ENCODE assay signal across 11 cellular contexts in the genomic region with DNA sequence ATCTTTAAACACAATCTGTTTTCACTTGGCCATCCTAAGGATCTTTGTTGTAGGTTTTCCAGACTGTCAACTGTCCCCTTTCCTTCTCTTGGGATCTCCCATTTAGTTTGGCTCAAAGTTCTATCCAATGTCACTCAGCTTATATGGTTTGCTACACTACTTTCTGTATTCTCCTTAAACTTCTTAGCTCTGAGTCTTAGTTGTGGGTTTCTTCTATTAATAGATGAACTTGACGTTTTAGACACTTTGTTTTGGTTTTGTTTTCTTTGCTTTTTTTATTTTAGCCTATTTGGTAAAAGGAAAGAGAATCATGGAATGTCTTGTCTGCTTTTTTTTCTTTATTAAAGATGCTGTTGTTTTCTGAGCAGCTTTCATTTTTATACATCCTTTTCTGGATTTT. TPM values are rescaled to one million over a fixed set of nuclear protein-coding genes. Genes with fewer than 3 reads are reported as not detected.
DNase-seq lines count a peak whose midpoint lies in the region; ATAC-seq and FAIRE-seq lines count a peak whose summit lies in the region.
"Had no signal": no experiment of that assay in that cellular context is flagged by ENCODE, and none has a peak within 500 bp of the region (broad histone marks: within the 10 kb centered on the region; RNA-seq: fewer than 3 reads in every experiment).

No MANE protein-coding gene starts in this region.

- peaks cover 20% of the 10 kb centered on the region for H3K36me3 Mint-ChIP-seq in activated naive CD4-positive, alpha-beta T cell treated with anti-CD3 and anti-CD28 coated beads, Interleukin-2, amount 10 ng/mL, durations not matched to agents 7 days and 5 days
- peaks cover 30% of the 10 kb centered on the region for H3K36me3 Mint-ChIP-seq in stimulated activated effector memory CD8-positive, alpha-beta T cell treated with anti-CD3 and anti-CD28 coated beads, Interleukin-12 subunit alpha, Interleukin-12 subunit beta, amount 100 ng/mL, for 72 hours

- CTCF ChIA-PET in activated naive CD4-positive, alpha-beta T cell treated with anti-CD3 and anti-CD28 coated beads, Interleukin-2, amount 10 ng/mL, durations not matched to agents 7 days and 5 days (lab: Charles Lee), result interaction anchor here (1.2 to 2.2 kb wide), 3 partner anchors 11 to 50 kb away, joined by 3 to 16 read pairs (median 3); a partner anchor contains a TSS

- no peaks in the 10 kb centered on the region for H3K9me3 Mint-ChIP-seq in activated naive CD4-positive, alpha-beta T cell treated with anti-CD3 and anti-CD28 coated beads, Interleukin-2, amount 10 ng/mL, durations not matched to agents 7 days and 5 days
- no peaks in the 10 kb centered on the region for H3K9me3 Mint-ChIP-seq in stimulated activated effector memory CD8-positive, alpha-beta T cell treated with anti-CD3 and anti-CD28 coated beads, Interleukin-12 subunit alpha, Interleukin-12 subunit beta, amount 100 ng/mL, for 72 hours

- H3K27me3 Mint-ChIP-seq in activated naive CD4-positive, alpha-beta T cell treated with anti-CD3 and anti-CD28 coated beads, Interleukin-2, amount 10 ng/mL, durations not matched to agents 7 days and 5 days, result no peaks in the 10 kb centered on the region

- H3K27ac Mint-ChIP-seq in activated naive CD4-positive, alpha-beta T cell treated with anti-CD3 and anti-CD28 coated beads, Interleukin-2, amount 10 ng/mL, durations not matched to agents 7 days and 5 days, result peak overlapping the region; percentile 15
- peak overlapping the region; percentile 58 for H3K27ac Mint-ChIP-seq in stimulated activated effector memory CD8-positive, alpha-beta T cell treated with anti-CD3 and anti-CD28 coated beads, Interleukin-12 subunit alpha, Interleukin-12 subunit beta, amount 100 ng/mL, for 72 hours

- no peak overlapping the region for H3K4me3 Mint-ChIP-seq in activated naive CD4-positive, alpha-beta T cell treated with anti-CD3 and anti-CD28 coated beads, Interleukin-2, amount 10 ng/mL, durations not matched to agents 7 days and 5 days
- H3K4me3 Mint-ChIP-seq in stimulated activated effector memory CD8-positive, alpha-beta T cell treated with anti-CD3 and anti-CD28 coated beads, Interleukin-12 subunit alpha, Interleukin-12 subunit beta, amount 100 ng/mL, for 72 hours, result no peak overlapping the region

- peak; percentile 71 for ATAC-seq in GM21723 (IDR thresholded peaks at IDR 0.05; ENCODE audit: unreplicated experiment)
- peak; percentile 35 for ATAC-seq in HG03469 (IDR thresholded peaks at IDR 0.05; ENCODE audit: unreplicated experiment)
- no peak for ATAC-seq in stimulated activated effector memory CD8-positive, alpha-beta T cell treated with anti-CD3 and anti-CD28 coated beads, Interleukin-12 subunit alpha, Interleukin-12 subunit beta, amount 100 ng/mL, for 72 hours
- ATAC-seq in HG03045 (IDR thresholded peaks at IDR 0.05; ENCODE audit: unreplicated experiment), result no peak

- no peak for DNase-seq in activated naive CD4-positive, alpha-beta T cell treated with anti-CD3 and anti-CD28 coated beads, Interleukin-2, amount 10 ng/mL, durations not matched to agents 7 days and 5 days
- no peak for DNase-seq in activated naive CD4-positive, alpha-beta T cell (lab: John Stamatoyannopoulos, UW)
- no peak for DNase-seq in stimulated activated effector memory CD8-positive, alpha-beta T cell treated with anti-CD3 and anti-CD28 coated beads, Interleukin-12 subunit alpha, Interleukin-12 subunit beta, amount 100 ng/mL, for 72 hours (ENCODE audit: low spot score in 2 of 2)
- DNase-seq in RCC 7860 (ENCODE audit: low spot score) (no peak), mucosa of gallbladder (ENCODE audit: low spot score) (no peak)
- DNase-seq: activated CD4-positive, alpha-beta T cell treated with anti-CD3 and anti-CD28 coated beads, Interleukin-2, amount 50 U/mL, for 1 hour; effector memory CD4-positive, alpha-beta T cell; NCI-H510A treated with DMSO at 0.1 percent for 48 hours had no signal

- no peak for FAIRE-seq in RCC 7860 (lab: Jason Lieb, UNC)

- peaks cover 24% of the 10 kb centered on the region for H3K4me1 Mint-ChIP-seq in activated naive CD4-positive, alpha-beta T cell treated with anti-CD3 and anti-CD28 coated beads, Interleukin-2, amount 10 ng/mL, durations not matched to agents 7 days and 5 days
- peaks cover 26% of the 10 kb centered on the region for H3K4me1 Mint-ChIP-seq in stimulated activated effector memory CD8-positive, alpha-beta T cell treated with anti-CD3 and anti-CD28 coated beads, Interleukin-12 subunit alpha, Interleukin-12 subunit beta, amount 100 ng/mL, for 72 hours

RNA-seq across cellular contexts. Expression of a gene that starts 11.4 kb away (rescaled TPM):
- 16.0 TPM for total RNA-seq in mucosa of gallbladder

RNA-seq across cellular contexts. Expression of a gene that starts 49.1 kb away (rescaled TPM):
- total RNA-seq in mucosa of gallbladder, result 9.1 TPM

RNA-seq across cellular contexts. Expression of a gene that starts 53.3 kb away (rescaled TPM):
- 0.69 TPM for total RNA-seq in mucosa of gallbladder

Comparison
In these comparisons a context has a peak if more than half of its experiments do, and no peak if none do; other contexts are left out.
1. ATAC-seq: peak in GM21723 (single experiment) and HG03469 (single experiment); none in stimulated activated effector memory CD8-positive, alpha-beta T cell treated with anti-CD3 and anti-CD28 coated beads, Interleukin-12 subunit alpha, Interleukin-12 subunit beta, amount 100 ng/mL, for 72 hours (single experiment) and HG03045 (single experiment).